Comparison of ENCODE assay signal across 1 cellular context in the genomic region with DNA sequence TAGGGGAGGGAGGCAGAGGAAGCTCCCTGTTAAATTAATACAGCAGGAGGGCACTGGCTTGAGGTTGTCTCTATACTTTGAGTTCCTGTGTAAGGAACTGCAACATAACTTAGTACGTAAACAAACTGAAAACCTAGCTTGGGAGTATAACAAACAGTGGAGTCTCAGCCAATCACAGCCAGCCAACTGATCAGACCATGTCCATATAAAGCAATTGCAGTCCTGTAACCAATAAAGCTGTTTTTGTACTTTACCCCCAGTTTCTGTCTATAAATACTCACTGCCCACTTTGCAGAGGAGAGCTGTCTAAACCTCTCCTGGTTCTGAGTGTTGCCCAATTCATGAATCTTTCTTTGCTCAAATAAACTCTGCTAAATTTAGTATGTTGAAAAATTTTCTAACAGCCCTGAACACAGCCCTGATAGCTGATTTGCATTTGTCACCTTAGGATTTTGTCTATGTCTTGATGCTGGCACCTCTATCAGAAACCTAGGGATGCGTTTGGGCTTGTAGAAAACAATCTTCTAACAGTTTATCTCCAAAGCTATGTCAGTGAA.
TF ChIP-seq lines count a peak whose summit lies in the region.

No MANE protein-coding gene starts in this region.

TF ChIP-seq in endothelial cell of umbilical vein, 7 proteins besides CTCF, POLR2A, EP300 and RAD21 (continued from another document):
- TF ChIP-seq GATA2 (IDR thresholded peaks at IDR 0.05; ENCODE audit: insufficient read depth, insufficient read length, low read depth, low read length) = no peak
- TF ChIP-seq POLR2AphosphoS5 (IDR thresholded peaks at IDR 0.05; ENCODE audit: insufficient read depth, low read depth, low read length) = no peak
